ENCODE assay signal across 7 cellular contexts in genomic region chr7:80883188-80884025, GRCh38. TPM values are rescaled to one million over a fixed set of nuclear protein-coding genes. Genes with fewer than 3 reads are reported as not detected.
DNase-seq lines count a peak whose midpoint lies in the region; ATAC-seq and TF ChIP-seq lines count a peak whose summit lies in the region.

No MANE protein-coding gene starts in this region.

- ATAC-seq in GM21390 (IDR thresholded peaks at IDR 0.05; ENCODE audit: unreplicated experiment), result no peak

- DNase-seq in astrocyte of the spinal cord (ENCODE audit: low read depth, low spot score) (peak; percentile 97), kidney glomerular epithelial cell (lab: John Stamatoyannopoulos, UW) (peak; percentile 84), transverse colon (no peak), NCI-H2196 (lab: John Stamatoyannopoulos, UW; ENCODE audit: unreplicated experiment) (no peak), HUDEP-2 (lab: John Stamatoyannopoulos, UW; ENCODE audit: unreplicated experiment in 76 of 76) (no peak)

- intact Hi-C loops in transverse colon (cut with DNase I; ENCODE audit: low total_unique reads), result no loop called here

- H3K27ac ChIP-seq in HUES48 (ENCODE audit: low read depth, low read length), result peak overlapping the region; percentile 61
- peak overlapping the region; percentile 45 to 74 (median 60) for H3K27ac ChIP-seq in transverse colon

- in situ Hi-C loops in astrocyte of the spinal cord (cut with HindIII; ENCODE audit: low sequenced_read_pairs), result no loop called here
- in situ Hi-C loops in transverse colon (cut with MboI; ENCODE audit: low pct_ligation_motif_present in 1 of 4, low pct_unique_long_range_greater_than_20kb in 1 of 4, low sequenced_read_pairs in 3 of 4), result no loop called here

- H3K9me3 ChIP-seq in HUES48 (ENCODE audit: control insufficient read depth, insufficient read depth, low read length), result no peaks in the 10 kb centered on the region
- no peaks in the 10 kb centered on the region for H3K9me3 ChIP-seq in transverse colon

- H3K27me3 ChIP-seq in HUES48 (ENCODE audit: control insufficient read depth, insufficient read depth, low read length), result no peaks in the 10 kb centered on the region
- H3K27me3 ChIP-seq in transverse colon, result no peaks in the 10 kb centered on the region

- no peak for TF ChIP-seq EP300 in transverse colon (IDR thresholded peaks at IDR 0.05; ENCODE audit: low read depth)

- no peaks in the 10 kb centered on the region for H3K36me3 ChIP-seq in HUES48 (ENCODE audit: control insufficient read depth, insufficient read depth, low read length)
- H3K36me3 ChIP-seq in transverse colon, result peaks cover 0 to 4% (median 0%) of the 10 kb centered on the region in 4 donors

- H3K9ac ChIP-seq in HUES48 (ENCODE audit: low read depth, low read length), result no peak overlapping the region

- TF ChIP-seq CTCF in astrocyte of the spinal cord (IDR thresholded peaks at IDR 0.05; ENCODE audit: low read depth, low read length) (no peak), transverse colon (IDR thresholded peaks at IDR 0.05) (no peak)

- TF ChIP-seq POLR2A in transverse colon (IDR thresholded peaks at IDR 0.05), result no peak

- H3K4me3 ChIP-seq in HUES48 (ENCODE audit: low read depth, low read length) (no peak overlapping the region), astrocyte of the spinal cord (ENCODE audit: low read depth, low read length) (no peak overlapping the region), transverse colon (no peak overlapping the region)

- H3K4me1 ChIP-seq in HUES48 (ENCODE audit: control insufficient read depth, insufficient read depth, low read length) (peaks cover 3% of the 10 kb centered on the region; the same call in 1 of the 2 replicates), transverse colon (peaks cover 7 to 32% (median 23%) of the 10 kb centered on the region in 4 donors)

- WGBS in transverse colon (ENCODE audit: low coverage in 1 of 2), 2 donors, result 35 to 49% methylated on average over 2 of the region's 2 CpGs

RNA-seq across cellular contexts. Expression of gene SEMA3C, which starts 35.4 kb away (rescaled TPM):
- 10 to 100 TPM; 34.0 to 83.8 (median 79.9) TPM for total RNA-seq in transverse colon

Comparison
In these comparisons a context has a peak if more than half of its experiments do, and no peak if none do; other contexts are left out.
1. DNase-seq: peak in astrocyte of the spinal cord (single experiment) and kidney glomerular epithelial cell (single experiment); none in transverse colon (single experiment), NCI-H2196 (single experiment) and HUDEP-2 (0 of 76).